ENCODE assay signal across 1 cellular context in genomic region chr5:95283761-95284511, GRCh38.
TF ChIP-seq lines count a peak whose summit lies in the region.

No MANE protein-coding gene starts in this region.

TF ChIP-seq in HEK293, 187 proteins besides CTCF, POLR2A, EP300 and RAD21 (continued from another document and continues in another):
- TF ChIP-seq ZBTB11 (tag by site-specific recombination; conservative IDR thresholded peaks at IDR 0.05; ENCODE audit: low read depth) (peak; percentile 93), ZNF610 (tag by site-specific recombination; IDR thresholded peaks at IDR 0.05; ENCODE audit: borderline replicate concordance) (peak; percentile 66; the same call in 1 of the 2 replicates), MZF1 (tag by site-specific recombination; IDR thresholded peaks at IDR 0.05; ENCODE audit: borderline replicate concordance) (peak; percentile 68), ZNF561 (tag by site-specific recombination; IDR thresholded peaks at IDR 0.05; ENCODE audit: borderline replicate concordance) (0 out of 2 replicates have a peak, but pooled peaks have one; percentile 26), ZNF112 (tag by site-specific recombination; IDR thresholded peaks at IDR 0.05) (no peak), ZNF624 (tag by site-specific recombination; IDR thresholded peaks at IDR 0.05) (no peak), ZBTB8A (tag by site-specific recombination; IDR thresholded peaks at IDR 0.05) (peak; percentile 72), ZBTB48 (tag by site-specific recombination; IDR thresholded peaks at IDR 0.05) (peak; percentile 84), KLF10 (tag by site-specific recombination; IDR thresholded peaks at IDR 0.05) (0 out of 2 replicates have a peak, but pooled peaks have one; percentile 10), ZNF426 (tag by site-specific recombination; IDR thresholded peaks at IDR 0.05) (no peak), ZNF223 (tag by site-specific recombination; IDR thresholded peaks at IDR 0.05) (peak; percentile 91), ZNF274 (IDR thresholded peaks at IDR 0.05; ENCODE audit: low read length) (no peak), ZNF274 (tag by site-specific recombination; IDR thresholded peaks at IDR 0.05; ENCODE audit: borderline replicate concordance) (no peak), HOXC10 (CRISPR knock-in tag; IDR thresholded peaks at IDR 0.05) (no peak), ZNF639 (tag by site-specific recombination; IDR thresholded peaks at IDR 0.05) (no peak), ZNF10 (tag by site-specific recombination; IDR thresholded peaks at IDR 0.05) (no peak), ZXDB (tag by site-specific recombination; IDR thresholded peaks at IDR 0.05) (peak; percentile 82), ZNF558 (tag by site-specific recombination; IDR thresholded peaks at IDR 0.05) (no peak), ZEB2 (tag by site-specific recombination; IDR thresholded peaks at IDR 0.05) (peak; percentile 88), ZNF776 (tag by site-specific recombination; IDR thresholded peaks at IDR 0.05; ENCODE audit: borderline replicate concordance) (no peak), ZNF341 (tag by site-specific recombination; IDR thresholded peaks at IDR 0.05; ENCODE audit: low read depth) (peak; percentile 99), ZNF202 (tag by site-specific recombination; IDR thresholded peaks at IDR 0.05; ENCODE audit: borderline replicate concordance) (0 out of 2 replicates have a peak, but pooled peaks have one; percentile 6), ZNF677 (tag by site-specific recombination; IDR thresholded peaks at IDR 0.05) (no peak), OSR2 (tag by site-specific recombination; IDR thresholded peaks at IDR 0.05) (no peak), SP3 (tag by site-specific recombination; IDR thresholded peaks at IDR 0.05) (peak; percentile 6), ZNF138 (tag by site-specific recombination; IDR thresholded peaks at IDR 0.05; ENCODE audit: borderline replicate concordance) (no peak), ZNF76 (tag by site-specific recombination; IDR thresholded peaks at IDR 0.05; ENCODE audit: borderline replicate concordance, low read depth) (no peak), ZNF148 (tag by site-specific recombination; IDR thresholded peaks at IDR 0.05; ENCODE audit: borderline replicate concordance) (no peak), MYNN (tag by site-specific recombination; IDR thresholded peaks at IDR 0.05; ENCODE audit: borderline replicate concordance) (no peak), ZNF792 (tag by site-specific recombination; IDR thresholded peaks at IDR 0.05) (no peak), ZNF214 (tag by site-specific recombination; IDR thresholded peaks at IDR 0.05; ENCODE audit: borderline replicate concordance) (no peak), ZNF670 (tag by site-specific recombination; IDR thresholded peaks at IDR 0.05; ENCODE audit: low read depth) (no peak), ZNF548 (tag by site-specific recombination; IDR thresholded peaks at IDR 0.05) (no peak), KLF16 (tag by site-specific recombination; IDR thresholded peaks at IDR 0.05) (peak; percentile 33; the same call in 1 of the 2 replicates), REPIN1 (tag by site-specific recombination; IDR thresholded peaks at IDR 0.05; ENCODE audit: low read depth) (no peak), ZNF629 (tag by site-specific recombination; IDR thresholded peaks at IDR 0.05) (no peak), ZNF544 (tag by site-specific recombination; IDR thresholded peaks at IDR 0.05) (no peak), GLI4 (tag by site-specific recombination; IDR thresholded peaks at IDR 0.05) (no peak), ZNF660 (tag by site-specific recombination; IDR thresholded peaks at IDR 0.05) (no peak)
- TF ChIP-seq, protein P1, sequence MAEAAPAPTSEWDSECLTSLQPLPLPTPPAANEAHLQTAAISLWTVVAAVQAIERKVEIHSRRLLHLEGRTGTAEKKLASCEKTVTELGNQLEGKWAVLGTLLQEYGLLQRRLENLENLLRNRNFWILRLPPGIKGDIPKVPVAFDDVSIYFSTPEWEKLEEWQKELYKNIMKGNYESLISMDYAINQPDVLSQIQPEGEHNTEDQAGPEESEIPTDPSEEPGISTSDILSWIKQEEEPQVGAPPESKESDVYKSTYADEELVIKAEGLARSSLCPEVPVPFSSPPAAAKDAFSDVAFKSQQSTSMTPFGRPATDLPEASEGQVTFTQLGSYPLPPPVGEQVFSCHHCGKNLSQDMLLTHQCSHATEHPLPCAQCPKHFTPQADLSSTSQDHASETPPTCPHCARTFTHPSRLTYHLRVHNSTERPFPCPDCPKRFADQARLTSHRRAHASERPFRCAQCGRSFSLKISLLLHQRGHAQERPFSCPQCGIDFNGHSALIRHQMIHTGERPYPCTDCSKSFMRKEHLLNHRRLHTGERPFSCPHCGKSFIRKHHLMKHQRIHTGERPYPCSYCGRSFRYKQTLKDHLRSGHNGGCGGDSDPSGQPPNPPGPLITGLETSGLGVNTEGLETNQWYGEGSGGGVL (tag by site-specific recombination; IDR thresholded peaks at IDR 0.05): peak; percentile 80
- TF ChIP-seq, protein P2, sequence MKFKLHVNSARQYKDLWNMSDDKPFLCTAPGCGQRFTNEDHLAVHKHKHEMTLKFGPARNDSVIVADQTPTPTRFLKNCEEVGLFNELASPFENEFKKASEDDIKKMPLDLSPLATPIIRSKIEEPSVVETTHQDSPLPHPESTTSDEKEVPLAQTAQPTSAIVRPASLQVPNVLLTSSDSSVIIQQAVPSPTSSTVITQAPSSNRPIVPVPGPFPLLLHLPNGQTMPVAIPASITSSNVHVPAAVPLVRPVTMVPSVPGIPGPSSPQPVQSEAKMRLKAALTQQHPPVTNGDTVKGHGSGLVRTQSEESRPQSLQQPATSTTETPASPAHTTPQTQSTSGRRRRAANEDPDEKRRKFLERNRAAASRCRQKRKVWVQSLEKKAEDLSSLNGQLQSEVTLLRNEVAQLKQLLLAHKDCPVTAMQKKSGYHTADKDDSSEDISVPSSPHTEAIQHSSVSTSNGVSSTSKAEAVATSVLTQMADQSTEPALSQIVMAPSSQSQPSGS (tag by site-specific recombination; IDR thresholded peaks at IDR 0.05; ENCODE audit: low read depth): no peak
- TF ChIP-seq, protein P3, sequence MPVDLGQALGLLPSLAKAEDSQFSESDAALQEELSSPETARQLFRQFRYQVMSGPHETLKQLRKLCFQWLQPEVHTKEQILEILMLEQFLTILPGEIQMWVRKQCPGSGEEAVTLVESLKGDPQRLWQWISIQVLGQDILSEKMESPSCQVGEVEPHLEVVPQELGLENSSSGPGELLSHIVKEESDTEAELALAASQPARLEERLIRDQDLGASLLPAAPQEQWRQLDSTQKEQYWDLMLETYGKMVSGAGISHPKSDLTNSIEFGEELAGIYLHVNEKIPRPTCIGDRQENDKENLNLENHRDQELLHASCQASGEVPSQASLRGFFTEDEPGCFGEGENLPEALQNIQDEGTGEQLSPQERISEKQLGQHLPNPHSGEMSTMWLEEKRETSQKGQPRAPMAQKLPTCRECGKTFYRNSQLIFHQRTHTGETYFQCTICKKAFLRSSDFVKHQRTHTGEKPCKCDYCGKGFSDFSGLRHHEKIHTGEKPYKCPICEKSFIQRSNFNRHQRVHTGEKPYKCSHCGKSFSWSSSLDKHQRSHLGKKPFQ (tag by site-specific recombination; IDR thresholded peaks at IDR 0.05): peak; percentile 39; the same call in 1 of the 2 replicates
- TF ChIP-seq, protein P4, sequence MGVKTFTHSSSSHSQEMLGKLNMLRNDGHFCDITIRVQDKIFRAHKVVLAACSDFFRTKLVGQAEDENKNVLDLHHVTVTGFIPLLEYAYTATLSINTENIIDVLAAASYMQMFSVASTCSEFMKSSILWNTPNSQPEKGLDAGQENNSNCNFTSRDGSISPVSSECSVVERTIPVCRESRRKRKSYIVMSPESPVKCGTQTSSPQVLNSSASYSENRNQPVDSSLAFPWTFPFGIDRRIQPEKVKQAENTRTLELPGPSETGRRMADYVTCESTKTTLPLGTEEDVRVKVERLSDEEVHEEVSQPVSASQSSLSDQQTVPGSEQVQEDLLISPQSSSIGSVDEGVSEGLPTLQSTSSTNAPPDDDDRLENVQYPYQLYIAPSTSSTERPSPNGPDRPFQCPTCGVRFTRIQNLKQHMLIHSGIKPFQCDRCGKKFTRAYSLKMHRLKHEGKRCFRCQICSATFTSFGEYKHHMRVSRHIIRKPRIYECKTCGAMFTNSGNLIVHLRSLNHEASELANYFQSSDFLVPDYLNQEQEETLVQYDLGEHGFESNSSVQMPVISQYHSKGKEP (tag by site-specific recombination; IDR thresholded peaks at IDR 0.05): no peak
- TF ChIP-seq, protein P5, sequence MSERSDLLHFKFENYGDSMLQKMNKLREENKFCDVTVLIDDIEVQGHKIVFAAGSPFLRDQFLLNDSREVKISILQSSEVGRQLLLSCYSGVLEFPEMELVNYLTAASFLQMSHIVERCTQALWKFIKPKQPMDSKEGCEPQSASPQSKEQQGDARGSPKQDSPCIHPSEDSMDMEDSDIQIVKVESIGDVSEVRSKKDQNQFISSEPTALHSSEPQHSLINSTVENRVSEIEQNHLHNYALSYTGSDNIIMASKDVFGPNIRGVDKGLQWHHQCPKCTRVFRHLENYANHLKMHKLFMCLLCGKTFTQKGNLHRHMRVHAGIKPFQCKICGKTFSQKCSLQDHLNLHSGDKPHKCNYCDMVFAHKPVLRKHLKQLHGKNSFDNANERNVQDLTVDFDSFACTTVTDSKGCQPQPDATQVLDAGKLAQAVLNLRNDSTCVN (tag by site-specific recombination; optimal IDR thresholded peaks at IDR 0.05): peak; percentile 89
- TF ChIP-seq, protein P6, sequence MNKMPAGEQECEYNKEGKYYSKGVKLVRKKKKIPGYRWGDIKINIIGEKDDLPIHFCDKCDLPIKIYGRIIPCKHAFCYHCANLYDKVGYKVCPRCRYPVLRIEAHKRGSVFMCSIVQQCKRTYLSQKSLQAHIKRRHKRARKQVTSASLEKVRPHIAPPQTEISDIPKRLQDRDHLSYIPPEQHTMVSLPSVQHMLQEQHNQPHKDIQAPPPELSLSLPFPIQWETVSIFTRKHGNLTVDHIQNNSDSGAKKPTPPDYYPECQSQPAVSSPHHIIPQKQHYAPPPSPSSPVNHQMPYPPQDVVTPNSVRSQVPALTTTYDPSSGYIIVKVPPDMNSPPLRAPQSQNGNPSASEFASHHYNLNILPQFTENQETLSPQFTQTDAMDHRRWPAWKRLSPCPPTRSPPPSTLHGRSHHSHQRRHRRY (tag by site-specific recombination; IDR thresholded peaks at IDR 0.05): no peak
- TF ChIP-seq, protein P7, sequence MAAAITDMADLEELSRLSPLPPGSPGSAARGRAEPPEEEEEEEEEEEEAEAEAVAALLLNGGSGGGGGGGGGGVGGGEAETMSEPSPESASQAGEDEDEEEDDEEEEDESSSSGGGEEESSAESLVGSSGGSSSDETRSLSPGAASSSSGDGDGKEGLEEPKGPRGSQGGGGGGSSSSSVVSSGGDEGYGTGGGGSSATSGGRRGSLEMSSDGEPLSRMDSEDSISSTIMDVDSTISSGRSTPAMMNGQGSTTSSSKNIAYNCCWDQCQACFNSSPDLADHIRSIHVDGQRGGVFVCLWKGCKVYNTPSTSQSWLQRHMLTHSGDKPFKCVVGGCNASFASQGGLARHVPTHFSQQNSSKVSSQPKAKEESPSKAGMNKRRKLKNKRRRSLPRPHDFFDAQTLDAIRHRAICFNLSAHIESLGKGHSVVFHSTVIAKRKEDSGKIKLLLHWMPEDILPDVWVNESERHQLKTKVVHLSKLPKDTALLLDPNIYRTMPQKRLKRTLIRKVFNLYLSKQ (tag by site-specific recombination; IDR thresholded peaks at IDR 0.05; ENCODE audit: borderline replicate concordance): no peak
